ENCODE assay signal across 8 cellular contexts in genomic region chr11:94128746-94129504, GRCh38. TPM values are rescaled to one million over a fixed set of nuclear protein-coding genes. Genes with fewer than 3 reads are reported as not detected.
A peak's percentile ranks its signal among the peaks of the same experiment; 100 is the strongest.
DNase-seq lines count a peak whose midpoint lies in the region; ATAC-seq and TF ChIP-seq lines count a peak whose summit lies in the region.

Gene PANX1 (plus strand): TSS chr11:94128841. CDS start chr11:94129313, 472 bp downstream.

- no peaks in the 10 kb centered on the region for H3K36me3 Mint-ChIP-seq in activated T-helper 2 cell treated with anti-CD3 and anti-CD28 coated beads, Interferon-gamma antibody, Interleukin-2, Interleukin-4, amounts not matched to agents 10 μg/mL and 5 μg/mL and 100 μg/mL, durations not matched to agents 14 hours and 24 hours and 36 hours (ENCODE audit: low read depth)
- H3K36me3 Mint-ChIP-seq in nephron progenitor cell (ENCODE audit: low read depth) = peaks cover 5% of the 10 kb centered on the region

- no peaks in the 10 kb centered on the region for H3K9me3 Mint-ChIP-seq in activated T-helper 2 cell treated with anti-CD3 and anti-CD28 coated beads, Interferon-gamma antibody, Interleukin-2, Interleukin-4, amounts not matched to agents 10 μg/mL and 5 μg/mL and 100 μg/mL, durations not matched to agents 14 hours and 24 hours and 36 hours
- peaks cover 12% of the 10 kb centered on the region for H3K9me3 Mint-ChIP-seq in nephron progenitor cell

- H3K36me3 ChIP-seq in DND-41 (ENCODE audit: insufficient read depth, low read length) (no peaks in the 10 kb centered on the region; the same call in 1 of the 2 replicates), KMS-11 (ENCODE audit: insufficient read depth) (no peaks in the 10 kb centered on the region), stomach (no peaks in the 10 kb centered on the region)

- H4K20me1 ChIP-seq in DND-41 (ENCODE audit: insufficient read depth, low read length) (peaks cover 32% of the 10 kb centered on the region), KMS-11 (ENCODE audit: insufficient read depth) (no peaks in the 10 kb centered on the region)

- H3K4me3 ChIP-seq in DND-41 (ENCODE audit: low read depth in 1 of 2, low read length in 2 of 2) (peak within 1 kb of the TSS; percentile 78 to 86), KMS-11 (IDR thresholded peaks at IDR 0.05; ENCODE audit: insufficient read depth, low read depth, low read length) (peak within 1 kb of the TSS; percentile 34), fibroblast of the aortic adventitia (ENCODE audit: low read depth, low read length) (peak within 1 kb of the TSS; percentile 93), stomach (peak within 1 kb of the TSS; percentile 73 to 89 (median 78))

- H3K9me3 ChIP-seq in DND-41 (ENCODE audit: insufficient read depth, low read length, severe bottlenecking) = no peaks in the 10 kb centered on the region
- no peaks in the 10 kb centered on the region for H3K9me3 ChIP-seq in stomach

- TF ChIP-seq CTCF in DND-41 (IDR thresholded peaks at IDR 0.05; ENCODE audit: borderline replicate concordance, extremely low read depth, low read length, poor library complexity, severe bottlenecking) (no peak), KMS-11 (conservative IDR thresholded peaks at IDR 0.05; ENCODE audit: low read depth, low read length) (no peak), fibroblast of the aortic adventitia (IDR thresholded peaks at IDR 0.05; ENCODE audit: insufficient read depth, low read length) (no peak), nephron progenitor cell (IDR thresholded peaks at IDR 0.05) (no peak), stomach (IDR thresholded peaks at IDR 0.05) (no peak)

- peak within 1 kb of the TSS; percentile 83 for H3K27ac ChIP-seq in DND-41 (ENCODE audit: low read length)
- peak within 1 kb of the TSS; percentile 76 for H3K27ac ChIP-seq in KMS-11
- peak within 1 kb of the TSS; percentile 94 to 98 (median 96) for H3K27ac ChIP-seq in stomach

- TF ChIP-seq POLR2A in stomach (IDR thresholded peaks at IDR 0.05) = no peak

- no peaks in the 10 kb centered on the region for H3K27me3 ChIP-seq in DND-41 (ENCODE audit: insufficient read depth, low read length, poor library complexity)
- no peaks in the 10 kb centered on the region for H3K27me3 ChIP-seq in KMS-11 (ENCODE audit: insufficient read depth, low read depth)
- no peaks in the 10 kb centered on the region for H3K27me3 ChIP-seq in stomach

- 0% methylated on average over 22 to 92 of the region's 92 CpGs for WGBS in stomach, 5 donors

- peak within 1 kb of the TSS; percentile 91 for H2AFZ ChIP-seq in DND-41 (ENCODE audit: low read depth, low read length)
- H2AFZ ChIP-seq in KMS-11 (ENCODE audit: low read depth) = peak within 1 kb of the TSS; percentile 89

- peak within 1 kb of the TSS; percentile 84 for H3K27ac Mint-ChIP-seq in activated T-helper 2 cell treated with anti-CD3 and anti-CD28 coated beads, Interferon-gamma antibody, Interleukin-2, Interleukin-4, amounts not matched to agents 10 μg/mL and 5 μg/mL and 100 μg/mL, durations not matched to agents 14 hours and 24 hours and 36 hours
- H3K27ac Mint-ChIP-seq in nephron progenitor cell = peak within 1 kb of the TSS; percentile 98

- intact Hi-C loops in activated T-helper 2 cell treated with anti-CD3 and anti-CD28 coated beads, Interferon-gamma antibody, Interleukin-2, Interleukin-4, amounts not matched to agents 10 μg/mL and 5 μg/mL and 100 μg/mL, durations not matched to agents 14 hours and 24 hours and 36 hours (cut with micrococcal nuclease) = loop anchor here (1.0 to 5.0 kb wide), 8 partner anchors 18 to 1658 kb away; partner anchors contain the start of genes ANKRD49, C11orf54, FAM76B and FUT4
- intact Hi-C loops in stomach (cut with DNase I; ENCODE audit: low total_unique reads) = no loop called here

- H3K4me1 ChIP-seq in DND-41 (ENCODE audit: insufficient read depth, low read length) (peaks cover 58% of the 10 kb centered on the region), KMS-11 (ENCODE audit: low read depth, poor library complexity, severe bottlenecking) (peaks cover 17% of the 10 kb centered on the region), stomach (peaks cover 33 to 54% (median 48%) of the 10 kb centered on the region in 4 donors)

- DNase-seq in DND-41 (peak; percentile 81), RPMI7951 (ENCODE audit: low read depth) (peak; percentile 91), fibroblast of the aortic adventitia (ENCODE audit: low read depth) (peak; percentile 75), nephron progenitor cell (peak; percentile 79), stomach (peak; percentile 80)
- peak; percentile 71 for DNase-seq in activated T-helper 2 cell treated with anti-CD3 and anti-CD28 coated beads, Interferon-gamma antibody, Interleukin-2, Interleukin-4, amounts not matched to agents 10 μg/mL and 5 μg/mL and 100 μg/mL, durations not matched to agents 14 hours and 24 hours and 36 hours (ENCODE audit: low spot score)

- H3K27me3 Mint-ChIP-seq in activated T-helper 2 cell treated with anti-CD3 and anti-CD28 coated beads, Interferon-gamma antibody, Interleukin-2, Interleukin-4, amounts not matched to agents 10 μg/mL and 5 μg/mL and 100 μg/mL, durations not matched to agents 14 hours and 24 hours and 36 hours (ENCODE audit: low read depth) = no peaks in the 10 kb centered on the region
- H3K27me3 Mint-ChIP-seq in nephron progenitor cell (ENCODE audit: low read depth, poor library complexity) = no peaks in the 10 kb centered on the region

- H3K9ac ChIP-seq in DND-41 (ENCODE audit: low read depth, low read length) (peak within 1 kb of the TSS; percentile 83), KMS-11 (peak within 1 kb of the TSS; percentile 78)

- H3K4me2 ChIP-seq in DND-41 (ENCODE audit: insufficient read depth, low read length) = peak within 1 kb of the TSS; percentile 85
- H3K4me2 ChIP-seq in KMS-11 = peak within 1 kb of the TSS; percentile 87

- ATAC-seq in DND-41 (ENCODE audit: insufficient read depth, low read depth) = peak; percentile 85
- peak; percentile 81 for ATAC-seq in GM21786 (IDR thresholded peaks at IDR 0.05; ENCODE audit: unreplicated experiment)

- peaks cover 63% of the 10 kb centered on the region for H3K79me2 ChIP-seq in DND-41 (ENCODE audit: insufficient read depth, low read length)
- peaks cover 17% of the 10 kb centered on the region; the same call in 1 of the 2 replicates for H3K79me2 ChIP-seq in KMS-11 (ENCODE audit: insufficient read depth, low read depth)

- no peak for TF ChIP-seq EP300 in stomach (IDR thresholded peaks at IDR 0.05)

- peak within 1 kb of the TSS; percentile 87 for H3K4me3 Mint-ChIP-seq in activated T-helper 2 cell treated with anti-CD3 and anti-CD28 coated beads, Interferon-gamma antibody, Interleukin-2, Interleukin-4, amounts not matched to agents 10 μg/mL and 5 μg/mL and 100 μg/mL, durations not matched to agents 14 hours and 24 hours and 36 hours (ENCODE audit: low read depth)
- H3K4me3 Mint-ChIP-seq in nephron progenitor cell = peak within 1 kb of the TSS; percentile 93

- peaks cover 24% of the 10 kb centered on the region for H3K4me1 Mint-ChIP-seq in activated T-helper 2 cell treated with anti-CD3 and anti-CD28 coated beads, Interferon-gamma antibody, Interleukin-2, Interleukin-4, amounts not matched to agents 10 μg/mL and 5 μg/mL and 100 μg/mL, durations not matched to agents 14 hours and 24 hours and 36 hours (ENCODE audit: low read depth)
- peaks cover 27% of the 10 kb centered on the region for H3K4me1 Mint-ChIP-seq in nephron progenitor cell

RNA-seq across cellular contexts. Expression of gene PANX1, which starts in this region (rescaled TPM):
- total RNA-seq in RPMI7951 (2014; rRNA removed; shearing (Covaris generic)) = 40.6 and 42.9 TPM in 2 replicates
- 18.1 and 20.0 TPM in 2 replicates for total RNA-seq in activated T-helper 2 cell treated with anti-CD3 and anti-CD28 coated beads, Interferon-gamma antibody, Interleukin-2, Interleukin-4, amounts not matched to agents 10 μg/mL and 5 μg/mL and 100 μg/mL, durations not matched to agents 14 hours and 24 hours and 36 hours
- 26.4 and 39.0 TPM in 2 replicates for total RNA-seq in fibroblast of the aortic adventitia (ENCODE audit: low replicate concordance)
- total RNA-seq in stomach = 10 to 100 TPM in 4 of 5 donors, 1 to 10 TPM in 1; 1.2 to 41.1 (median 18.4) TPM
- 1 to 10 TPM; 2.6 to 5.6 (median 3.0) TPM for polyA plus RNA-seq in stomach

Comparison
In these comparisons a context has a peak if more than half of its experiments do, and no peak if none do; other contexts are left out.
1. Peak in every context shown above with its lines: DNase-seq, ATAC-seq, H3K4me3 ChIP-seq and H3K27ac ChIP-seq.
2. H3K4me3 ChIP-seq: peak in every context shown above with its lines; median percentile 93 in fibroblast of the aortic adventitia; 82 in DND-41; 78 in stomach; 34 in KMS-11.